13 cellular contexts compared by ENCODE assay signal in the genomic region with DNA sequence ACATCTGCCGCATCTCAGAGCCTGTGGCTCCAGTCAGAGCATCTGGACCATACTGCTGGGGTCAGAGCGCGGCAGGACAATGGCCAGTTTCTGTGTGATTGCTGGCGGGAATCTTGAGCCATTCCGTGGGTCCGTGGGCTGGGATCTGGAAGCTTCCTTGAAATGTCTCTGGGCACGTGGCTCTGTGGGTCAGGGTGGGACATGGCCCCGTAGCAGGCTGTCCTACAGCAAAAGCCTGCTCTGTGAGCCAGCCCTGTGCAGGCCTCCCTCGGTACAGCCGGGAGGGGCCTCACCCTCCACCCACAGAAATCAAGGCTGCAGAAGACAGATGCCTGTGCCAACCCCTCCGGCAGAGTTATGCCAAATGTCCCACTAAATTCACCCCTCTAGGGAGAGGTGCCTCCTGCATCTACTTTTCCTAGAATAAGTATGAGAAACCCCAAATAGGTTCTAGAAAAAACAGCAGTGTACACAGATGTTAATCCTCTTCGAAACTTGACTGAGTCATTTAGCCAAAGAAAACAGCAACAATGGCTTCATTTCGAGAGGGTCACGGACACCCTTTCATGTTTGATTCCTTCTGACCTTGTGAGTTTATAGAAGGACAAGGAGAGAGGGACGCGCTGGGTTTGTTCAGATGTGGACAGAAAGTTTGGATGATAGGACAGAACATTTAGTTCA. TPM values are rescaled to one million over a fixed set of nuclear protein-coding genes. Genes with fewer than 3 reads are reported as not detected.
A peak's percentile ranks its signal among the peaks of the same experiment; 100 is the strongest.
DNase-seq lines count a peak whose midpoint lies in the region; ATAC-seq and TF ChIP-seq lines count a peak whose summit lies in the region.
"Had no signal": no experiment of that assay in that cellular context is flagged by ENCODE, and none has a peak within 500 bp of the region (broad histone marks: within the 10 kb centered on the region; RNA-seq: fewer than 3 reads in every experiment).

No MANE protein-coding gene starts in this region.

- no peaks in the 10 kb centered on the region for H3K36me3 Mint-ChIP-seq in activated naive CD4-positive, alpha-beta T cell treated with anti-CD3 and anti-CD28 coated beads, Interleukin-2, amount 10 ng/mL, durations not matched to agents 7 days and 5 days
- H3K36me3 Mint-ChIP-seq: CD4-positive, alpha-beta memory T cell had no signal

- H3K4me3 Mint-ChIP-seq in activated naive CD4-positive, alpha-beta T cell treated with anti-CD3 and anti-CD28 coated beads, Interleukin-2, amount 10 ng/mL, durations not matched to agents 7 days and 5 days: no peak overlapping the region
- H3K4me3 Mint-ChIP-seq: CD4-positive, alpha-beta memory T cell had no signal

- no peaks in the 10 kb centered on the region for H3K9me3 Mint-ChIP-seq in activated naive CD4-positive, alpha-beta T cell treated with anti-CD3 and anti-CD28 coated beads, Interleukin-2, amount 10 ng/mL, durations not matched to agents 7 days and 5 days

- intact Hi-C loops in left ventricle myocardium superior (cut with micrococcal nuclease): no loop called here
- intact Hi-C loops in left colon (cut with DNase I, micrococcal nuclease): no loop called here

- peaks cover 4% of the 10 kb centered on the region for H3K4me1 Mint-ChIP-seq in activated naive CD4-positive, alpha-beta T cell treated with anti-CD3 and anti-CD28 coated beads, Interleukin-2, amount 10 ng/mL, durations not matched to agents 7 days and 5 days
- H3K4me1 Mint-ChIP-seq: CD4-positive, alpha-beta memory T cell had no signal

- H3K27ac ChIP-seq in HEK293 (ENCODE audit: extremely low read depth, low read depth, low read length) (no peak overlapping the region), brain microvascular endothelial cell (peak overlapping the region; percentile 42)

- peaks cover 11% of the 10 kb centered on the region for H3K27me3 Mint-ChIP-seq in activated naive CD4-positive, alpha-beta T cell treated with anti-CD3 and anti-CD28 coated beads, Interleukin-2, amount 10 ng/mL, durations not matched to agents 7 days and 5 days

- CTCF ChIA-PET in HEK293 (lab: Yijun Ruan, JAX): interaction anchor here (0.6 to 1.0 kb wide), 5 partner anchors 122 to 549 kb away, joined by 3 to 4 read pairs (median 3); no protein-coding TSS in a partner anchor
- CTCF ChIA-PET in activated naive CD4-positive, alpha-beta T cell treated with anti-CD3 and anti-CD28 coated beads, Interleukin-2, amount 10 ng/mL, durations not matched to agents 7 days and 5 days (lab: Charles Lee): no interaction called here

- peak; percentile 39 for DNase-seq in brain microvascular endothelial cell
- no peak for DNase-seq in left ventricle myocardium superior
- DNase-seq in smooth muscle cell of the brain vasculature (ENCODE audit: low read depth, low spot score): peak; percentile 92
- DNase-seq in left colon: no peak
- DNase-seq in activated naive CD4-positive, alpha-beta T cell treated with anti-CD3 and anti-CD28 coated beads, Interleukin-2, amount 10 ng/mL, durations not matched to agents 7 days and 5 days: no peak
- DNase-seq in DMS53 (lab: John Stamatoyannopoulos, UW): no peak
- DNase-seq in activated CD4-positive, alpha-beta T cell treated with anti-CD3 and anti-CD28 coated beads for 4 hours: no peak
- DNase-seq: activated T-cell treated with anti-CD3 and anti-CD28 coated beads for 4 hours, hypothalamus, NCI-H1436, T1000 had no signal

- TF ChIP-seq CTCF in HEK293 (tag by site-specific recombination; IDR thresholded peaks at IDR 0.05): no peak
- no peak for TF ChIP-seq CTCF in brain microvascular endothelial cell (IDR thresholded peaks at IDR 0.05; ENCODE audit: low read depth, low read length, missing control alignments)

- H3K4me3 ChIP-seq in HEK293 (ENCODE audit: low read depth, low read length) (no peak overlapping the region), brain microvascular endothelial cell (ENCODE audit: low read depth, low read length) (no peak overlapping the region)

- no peak overlapping the region for H3K27ac Mint-ChIP-seq in activated naive CD4-positive, alpha-beta T cell treated with anti-CD3 and anti-CD28 coated beads, Interleukin-2, amount 10 ng/mL, durations not matched to agents 7 days and 5 days
- H3K27ac Mint-ChIP-seq: CD4-positive, alpha-beta memory T cell had no signal

- H3K36me3 ChIP-seq in HEK293 (ENCODE audit: control insufficient read depth in 2 of 2, insufficient read depth in 1 of 2, low read length in 2 of 2): peaks cover 0 to 8% of the 10 kb centered on the region in 2 experiments; a peak in 1 of 3 replicates
- H3K36me3 ChIP-seq in brain microvascular endothelial cell (replicated peaks): peaks cover 3% of the 10 kb centered on the region

- ATAC-seq in left ventricle myocardium superior: peak; percentile 65
- ATAC-seq in left colon: no peak

- POLR2A ChIA-PET in HEK293 (lab: Yijun Ruan, JAX): no interaction called here

- in situ Hi-C loops in brain microvascular endothelial cell (cut with HindIII; ENCODE audit: low pct_ligation_motif_present, low sequenced_read_pairs): no loop called here

- H3K27me3 ChIP-seq in brain microvascular endothelial cell (replicated peaks): no peaks in the 10 kb centered on the region

- no peaks in the 10 kb centered on the region for H3K9me3 ChIP-seq in HEK293 (ENCODE audit: control insufficient read depth, insufficient read depth, low read depth, low read length)

- 0 out of 2 replicates have a peak, but pooled peaks cover 6% of the 10 kb centered on the region for H3K4me1 ChIP-seq in HEK293 (ENCODE audit: control insufficient read depth, insufficient read depth, low read length)

TF ChIP-seq in HEK293, 187 proteins besides CTCF, POLR2A, EP300 and RAD21:
- TF ChIP-seq PRDM6 (tag by site-specific recombination; IDR thresholded peaks at IDR 0.05) (peak; percentile 75), ZNF600 (tag by site-specific recombination; IDR thresholded peaks at IDR 0.05) (0 out of 2 replicates have a peak, but pooled peaks have one; percentile 18), ZFHX2 (tag by site-specific recombination; conservative IDR thresholded peaks at IDR 0.05) (peak; percentile 21; the same call in 1 of the 2 replicates), ZNF341 (tag by site-specific recombination; IDR thresholded peaks at IDR 0.05; ENCODE audit: low read depth) (no peak)
- TF ChIP-seq, protein P1, sequence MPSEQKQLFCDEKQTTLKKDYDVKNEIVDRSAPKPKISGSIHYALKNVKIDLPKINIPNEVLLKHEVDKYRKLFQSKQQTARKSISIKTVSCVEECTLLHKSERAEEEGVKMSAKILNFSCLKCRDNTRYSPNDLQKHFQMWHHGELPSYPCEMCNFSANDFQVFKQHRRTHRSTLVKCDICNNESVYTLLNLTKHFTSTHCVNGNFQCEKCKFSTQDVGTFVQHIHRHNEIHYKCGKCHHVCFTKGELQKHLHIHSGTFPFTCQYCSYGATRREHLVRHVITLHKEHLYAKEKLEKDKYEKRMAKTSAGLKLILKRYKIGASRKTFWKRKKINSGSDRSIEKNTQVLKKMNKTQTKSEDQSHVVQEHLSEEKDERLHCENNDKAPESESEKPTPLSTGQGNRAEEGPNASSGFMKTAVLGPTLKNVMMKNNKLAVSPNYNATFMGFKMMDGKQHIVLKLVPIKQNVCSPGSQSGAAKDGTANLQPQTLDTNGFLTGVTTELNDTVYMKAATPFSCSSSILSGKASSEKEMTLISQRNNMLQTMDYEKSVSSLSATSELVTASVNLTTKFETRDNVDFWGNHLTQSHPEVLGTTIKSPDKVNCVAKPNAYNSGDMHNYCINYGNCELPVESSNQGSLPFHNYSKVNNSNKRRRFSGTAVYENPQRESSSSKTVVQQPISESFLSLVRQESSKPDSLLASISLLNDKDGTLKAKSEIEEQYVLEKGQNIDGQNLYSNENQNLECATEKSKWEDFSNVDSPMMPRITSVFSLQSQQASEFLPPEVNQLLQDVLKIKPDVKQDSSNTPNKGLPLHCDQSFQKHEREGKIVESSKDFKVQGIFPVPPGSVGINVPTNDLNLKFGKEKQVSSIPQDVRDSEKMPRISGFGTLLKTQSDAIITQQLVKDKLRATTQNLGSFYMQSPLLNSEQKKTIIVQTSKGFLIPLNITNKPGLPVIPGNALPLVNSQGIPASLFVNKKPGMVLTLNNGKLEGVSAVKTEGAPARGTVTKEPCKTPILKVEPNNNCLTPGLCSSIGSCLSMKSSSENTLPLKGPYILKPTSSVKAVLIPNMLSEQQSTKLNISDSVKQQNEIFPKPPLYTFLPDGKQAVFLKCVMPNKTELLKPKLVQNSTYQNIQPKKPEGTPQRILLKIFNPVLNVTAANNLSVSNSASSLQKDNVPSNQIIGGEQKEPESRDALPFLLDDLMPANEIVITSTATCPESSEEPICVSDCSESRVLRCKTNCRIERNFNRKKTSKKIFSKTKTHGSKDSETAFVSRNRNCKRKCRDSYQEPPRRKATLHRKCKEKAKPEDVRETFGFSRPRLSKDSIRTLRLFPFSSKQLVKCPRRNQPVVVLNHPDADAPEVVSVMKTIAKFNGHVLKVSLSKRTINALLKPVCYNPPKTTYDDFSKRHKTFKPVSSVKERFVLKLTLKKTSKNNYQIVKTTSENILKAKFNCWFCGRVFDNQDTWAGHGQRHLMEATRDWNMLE (tag by site-specific recombination; conservative IDR thresholded peaks at IDR 0.05; ENCODE audit: low read depth): no peak
TF ChIP-seq in HEK293: peak in this region for 3.

RNA-seq across cellular contexts. Expression of gene COL18A1, which starts 27.8 kb away (rescaled TPM):
- total RNA-seq in left ventricle myocardium superior: 52.4 TPM
- 10 to 100 TPM; 10.6 to 17.0 TPM for total RNA-seq in left colon

Comparison
In these comparisons a context has a peak if more than half of its experiments do, and no peak if none do; other contexts are left out.
1. DNase-seq: peak in brain microvascular endothelial cell (single experiment) and smooth muscle cell of the brain vasculature (single experiment); none in left ventricle myocardium superior (single experiment), left colon (0 of 2), activated naive CD4-positive, alpha-beta T cell treated with anti-CD3 and anti-CD28 coated beads, Interleukin-2, amount 10 ng/mL, durations not matched to agents 7 days and 5 days (single experiment), DMS53 (single experiment) and activated CD4-positive, alpha-beta T cell treated with anti-CD3 and anti-CD28 coated beads for 4 hours (0 of 2).